In the genomic region with DNA sequence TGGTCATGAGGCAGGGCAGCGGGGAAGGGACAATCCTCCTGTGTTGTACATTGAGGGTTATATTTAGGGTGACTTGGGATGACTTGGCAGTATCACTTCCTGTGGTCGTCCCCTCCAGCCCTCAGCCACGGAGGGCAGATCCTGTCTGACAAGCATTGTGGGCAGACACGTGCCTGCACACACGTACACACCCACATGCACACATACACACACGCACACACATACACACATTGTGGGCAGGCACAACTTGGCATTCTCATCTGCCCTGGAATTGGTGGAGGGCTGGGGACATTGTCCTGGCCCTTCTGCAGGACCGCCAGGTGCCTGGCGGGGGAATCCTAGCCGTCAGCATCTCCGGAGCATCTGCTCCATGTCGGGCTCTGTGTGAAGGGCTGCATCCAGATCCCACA, we compare ENCODE assay signal across 8 cellular contexts. TPM values are rescaled to one million over a fixed set of nuclear protein-coding genes. Genes with fewer than 3 reads are reported as not detected.
DNase-seq lines count a peak whose midpoint lies in the region; ATAC-seq, FAIRE-seq and TF ChIP-seq lines count a peak whose summit lies in the region.

No MANE protein-coding gene starts in this region.

- H3K4me3 Mint-ChIP-seq in activated CD4-positive, alpha-beta T cell treated with anti-CD3 and anti-CD28 coated beads, Interleukin-2, amount 10 ng/mL, durations not matched to agents 24 days and 14 days = peak overlapping the region; percentile 4

- H3K4me3 ChIP-seq in kidney (ENCODE audit: low read length in 2 of 2) = no peak overlapping the region
- H3K4me3 ChIP-seq in subcutaneous abdominal adipose tissue (ENCODE audit: low read depth in 1 of 5, low read length in 5 of 5) = no peak overlapping the region

- H3K27ac ChIP-seq in kidney (ENCODE audit: low read depth in 2 of 2, low read length in 2 of 2) (peak overlapping the region; percentile 47 to 51), subcutaneous abdominal adipose tissue (ENCODE audit: low read depth, low read length) (peak overlapping the region; percentile 58)

- H3K9ac ChIP-seq in kidney (ENCODE audit: low read length in 2 of 2) (peak overlapping the region in 1 of 2 donors; percentile 35), subcutaneous abdominal adipose tissue (ENCODE audit: low read length in 5 of 5) (no peak overlapping the region)

- H3K27ac Mint-ChIP-seq in activated CD4-positive, alpha-beta T cell treated with anti-CD3 and anti-CD28 coated beads, Interleukin-2, amount 10 ng/mL, durations not matched to agents 24 days and 14 days = peak overlapping the region; percentile 60

- no peak for ATAC-seq in GM19324 (IDR thresholded peaks at IDR 0.05; ENCODE audit: low FRiP score, unreplicated experiment)
- ATAC-seq in GM21367 (IDR thresholded peaks at IDR 0.05; ENCODE audit: unreplicated experiment) = no peak

- peaks cover 29% of the 10 kb centered on the region for H3K36me3 Mint-ChIP-seq in activated CD4-positive, alpha-beta T cell treated with anti-CD3 and anti-CD28 coated beads, Interleukin-2, amount 10 ng/mL, durations not matched to agents 24 days and 14 days (ENCODE audit: low read depth)

- intact Hi-C loops in activated CD4-positive, alpha-beta T cell treated with anti-CD3 and anti-CD28 coated beads, Interleukin-2, amount 10 ng/mL, durations not matched to agents 24 days and 14 days (cut with micrococcal nuclease) = loop anchor here (1.0 kb wide), 1 partner anchor 8 kb away; no protein-coding TSS in a partner anchor
- intact Hi-C loops in kidney (cut with DNase I) = no loop called here

- peak; percentile 69 for DNase-seq in activated CD4-positive, alpha-beta T cell treated with anti-CD3 and anti-CD28 coated beads, Interleukin-2, amount 10 ng/mL, durations not matched to agents 24 days and 14 days
- DNase-seq in activated CD4-positive, alpha-beta T cell treated with anti-CD3 and anti-CD28 coated beads, Interleukin-2, amount 50 U/mL, for 1 hour = no peak
- DNase-seq in activated CD4-positive, CD25-positive, alpha-beta regulatory T cell treated with anti-CD3 and anti-CD28 coated beads, Interleukin-2, amount 50 U/mL, for 72 hours = peak; percentile 39
- no peak for DNase-seq in kidney
- DNase-seq in DMS153 treated with DMSO at 0.1 percent for 48 hours (lab: John Stamatoyannopoulos, UW; ENCODE audit: unreplicated experiment) = no peak

- H3K4me1 ChIP-seq in kidney (ENCODE audit: control insufficient read depth in 1 of 2, insufficient read depth in 1 of 2, low read depth in 1 of 2, low read length in 2 of 2) (peaks cover 34 to 44% of the 10 kb centered on the region in 2 donors), subcutaneous abdominal adipose tissue (ENCODE audit: control insufficient read depth in 5 of 5, insufficient read depth in 5 of 5, low read length in 5 of 5) (peaks cover 6 to 78% (median 62%) of the 10 kb centered on the region in 5 donors)

- no peak for FAIRE-seq in kidney (lab: Jason Lieb, UNC)

- no peaks in the 10 kb centered on the region for H3K9me3 Mint-ChIP-seq in activated CD4-positive, alpha-beta T cell treated with anti-CD3 and anti-CD28 coated beads, Interleukin-2, amount 10 ng/mL, durations not matched to agents 24 days and 14 days

- H3K4me1 Mint-ChIP-seq in activated CD4-positive, alpha-beta T cell treated with anti-CD3 and anti-CD28 coated beads, Interleukin-2, amount 10 ng/mL, durations not matched to agents 24 days and 14 days = peaks cover 22% of the 10 kb centered on the region

- no peaks in the 10 kb centered on the region for H3K27me3 ChIP-seq in subcutaneous abdominal adipose tissue (ENCODE audit: control insufficient read depth in 5 of 5, insufficient read depth in 4 of 5, low read length in 5 of 5)

- no peaks in the 10 kb centered on the region for H3K36me3 ChIP-seq in kidney (ENCODE audit: control insufficient read depth in 1 of 2, insufficient read depth in 2 of 2, low read length in 2 of 2)
- peaks cover 0 to 2% (median 0%) of the 10 kb centered on the region in 5 donors for H3K36me3 ChIP-seq in subcutaneous abdominal adipose tissue (ENCODE audit: control insufficient read depth in 5 of 5, insufficient read depth in 5 of 5, low read length in 5 of 5)

- H3K9me3 ChIP-seq in kidney (ENCODE audit: control insufficient read depth in 1 of 2, low read length in 2 of 2) (no peaks in the 10 kb centered on the region), subcutaneous abdominal adipose tissue (ENCODE audit: control insufficient read depth in 5 of 5, low read length in 5 of 5) (no peaks in the 10 kb centered on the region)

- TF ChIP-seq CTCF in kidney (IDR thresholded peaks at IDR 0.05; ENCODE audit: borderline replicate concordance, extremely low read depth, insufficient read depth) = no peak

- H3K27me3 Mint-ChIP-seq in activated CD4-positive, alpha-beta T cell treated with anti-CD3 and anti-CD28 coated beads, Interleukin-2, amount 10 ng/mL, durations not matched to agents 24 days and 14 days = no peaks in the 10 kb centered on the region

RNA-seq across cellular contexts. Expression of a gene that starts 47.6 kb away (rescaled TPM):
- total RNA-seq in activated CD4-positive, alpha-beta T cell treated with anti-CD3 and anti-CD28 coated beads, Interleukin-2, amount 10 ng/mL, durations not matched to agents 24 days and 14 days = 267 and 273 TPM in 2 replicates
- 97.5 TPM for total RNA-seq in kidney
- polyA plus RNA-seq in kidney (ENCODE audit: insufficient read depth, low read depth, low replicate concordance) = 94.4 TPM

Comparison
In these comparisons a context has a peak if more than half of its experiments do, and no peak if none do; other contexts are left out.
1. DNase-seq: peak in activated CD4-positive, alpha-beta T cell treated with anti-CD3 and anti-CD28 coated beads, Interleukin-2, amount 10 ng/mL, durations not matched to agents 24 days and 14 days (single experiment) and activated CD4-positive, CD25-positive, alpha-beta regulatory T cell treated with anti-CD3 and anti-CD28 coated beads, Interleukin-2, amount 50 U/mL, for 72 hours (single experiment); none in activated CD4-positive, alpha-beta T cell treated with anti-CD3 and anti-CD28 coated beads, Interleukin-2, amount 50 U/mL, for 1 hour (single experiment), kidney (single experiment) and DMS153 treated with DMSO at 0.1 percent for 48 hours (single experiment).